18 cellular contexts compared by ENCODE assay signal in the genomic region with DNA sequence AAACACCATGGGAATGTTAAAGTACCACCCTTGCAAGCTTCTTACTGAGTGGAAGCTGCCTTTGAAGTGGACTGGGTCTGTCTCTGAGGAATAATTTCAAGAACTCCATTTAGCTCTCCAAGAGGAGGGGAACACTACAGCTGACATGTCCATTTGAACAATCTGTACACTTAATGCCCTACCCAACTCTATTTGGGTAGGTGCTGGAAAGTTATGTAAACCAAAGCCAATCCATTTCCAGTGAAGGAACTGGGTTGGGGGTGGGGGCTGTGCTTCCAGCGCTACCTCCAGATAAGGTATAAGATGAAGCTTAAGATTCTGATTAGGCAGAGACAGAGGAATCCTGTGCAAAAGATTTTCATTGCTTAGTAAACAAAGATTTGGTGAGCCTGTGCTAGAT.
DNase-seq lines count a peak whose midpoint lies in the region; ATAC-seq and TF ChIP-seq lines count a peak whose summit lies in the region.
"Had no signal": no experiment of that assay in that cellular context is flagged by ENCODE, and none has a peak within 500 bp of the region (broad histone marks: within the 10 kb centered on the region; RNA-seq: fewer than 3 reads in every experiment).

No MANE protein-coding gene starts in this region.

- peaks cover 2 to 46% (median 34%) of the 10 kb centered on the region in 4 donors for H3K4me1 ChIP-seq in liver (ENCODE audit: control insufficient read depth in 4 of 4, insufficient read depth in 4 of 4, low read length in 3 of 4)
- peaks cover 0 to 26% (median 10%) of the 10 kb centered on the region in 4 donors for H3K4me1 ChIP-seq in right lobe of liver
- H3K4me1 ChIP-seq in mesenchymal stem cell (ENCODE audit: control insufficient read depth, insufficient read depth, low read depth, low read length): peaks cover 9% of the 10 kb centered on the region

- H3K79me1 ChIP-seq in mesenchymal stem cell (replicated peaks; ENCODE audit: low read length, poor library complexity, severe bottlenecking): peaks cover 27% of the 10 kb centered on the region

- H4K8ac ChIP-seq in mesenchymal stem cell (ENCODE audit: low read length): peak overlapping the region; percentile 38

- no peak overlapping the region for H3K4me3 Mint-ChIP-seq in stimulated activated effector memory CD8-positive, alpha-beta T cell treated with anti-CD3 and anti-CD28 coated beads, Interleukin-12 subunit alpha, Interleukin-12 subunit beta, amount 100 ng/mL, for 72 hours
- H3K4me3 Mint-ChIP-seq: CD4-positive, alpha-beta memory T cell; T-helper 2 cell treated with Interferon-gamma antibody and Interleukin-4, amounts not matched to agents 5 μg/mL and 100 μg/mL, for 36 hours had no signal

- H3K4me3 ChIP-seq in liver (ENCODE audit: low read depth in 1 of 3, low read length in 3 of 3): peak overlapping the region in 1 of 3 donors; percentile 10
- no peak overlapping the region for H3K4me3 ChIP-seq in right lobe of liver
- H3K4me3 ChIP-seq in mesenchymal stem cell (ENCODE audit: insufficient read depth in 1 of 2, low read depth in 1 of 2, low read length in 2 of 2): no peak overlapping the region
- H3K4me3 ChIP-seq: ovary had no signal

- no peak overlapping the region for H2BK120ac ChIP-seq in mesenchymal stem cell (ENCODE audit: low read depth, low read length)

- 88% methylated on average over 1 of the region's 1 CpG for WGBS in liver
- 86% methylated on average over 1 of the region's 1 CpG for WGBS in right lobe of liver (ENCODE audit: insufficient coverage, low coverage, low lambda C conversion rate, missing lambda C conversion rate)
- 58% methylated on average over 1 of the region's 1 CpG for WGBS in mesenchymal stem cell

- peaks cover 6% of the 10 kb centered on the region for H3K36me3 Mint-ChIP-seq in stimulated activated effector memory CD8-positive, alpha-beta T cell treated with anti-CD3 and anti-CD28 coated beads, Interleukin-12 subunit alpha, Interleukin-12 subunit beta, amount 100 ng/mL, for 72 hours

- H2BK5ac ChIP-seq in mesenchymal stem cell (ENCODE audit: low read depth, low read length, poor library complexity, severe bottlenecking): no peak overlapping the region

- no peak for DNase-seq in right lobe of liver
- no peak for DNase-seq in mesenchymal stem cell
- DNase-seq in stimulated activated effector memory CD8-positive, alpha-beta T cell treated with anti-CD3 and anti-CD28 coated beads, Interleukin-12 subunit alpha, Interleukin-12 subunit beta, amount 100 ng/mL, for 72 hours (ENCODE audit: low spot score in 2 of 2): no peak
- DNase-seq in effector CD4-positive, alpha-beta T cell: no peak
- no peak for DNase-seq in NCI-H2107 treated with DMSO at 0.1 percent for 48 hours (lab: John Stamatoyannopoulos, UW; ENCODE audit: unreplicated experiment)
- DNase-seq in SW 1271 (lab: John Stamatoyannopoulos, UW): no peak
- DNase-seq: ACHN; activated CD4-positive, alpha-beta T cell treated with anti-CD3 and anti-CD28 coated beads for 1 hour; activated CD8-positive, alpha-beta memory T cell treated with anti-CD3 and anti-CD28 coated beads, Interleukin-2, amount 50 U/mL, for 4 hours; activated naive CD4-positive, alpha-beta T cell treated with Interleukin-2 at 50 U/mL for 16 hours; CD4-positive, alpha-beta memory T cell; NCI-H1417 treated with DMSO at 0.1 percent for 48 hours; ovary had no signal

- no peak overlapping the region for H3K9ac ChIP-seq in liver (ENCODE audit: low read depth in 1 of 2, low read length in 2 of 2)
- H3K9ac ChIP-seq in mesenchymal stem cell (ENCODE audit: low read length): no peak overlapping the region
- H3K9ac ChIP-seq: KMS-11 had no signal

- no peak overlapping the region for H2AFZ ChIP-seq in mesenchymal stem cell (ENCODE audit: low read depth, low read length)

- H3K9me3 Mint-ChIP-seq in stimulated activated effector memory CD8-positive, alpha-beta T cell treated with anti-CD3 and anti-CD28 coated beads, Interleukin-12 subunit alpha, Interleukin-12 subunit beta, amount 100 ng/mL, for 72 hours: no peaks in the 10 kb centered on the region
- H3K9me3 Mint-ChIP-seq: CD4-positive, alpha-beta memory T cell; T-helper 2 cell treated with Interferon-gamma antibody and Interleukin-4, amounts not matched to agents 5 μg/mL and 100 μg/mL, for 36 hours had no signal

- H3K23ac ChIP-seq in mesenchymal stem cell (ENCODE audit: low read length in 2 of 2): no peak overlapping the region

- H3K36me3 ChIP-seq in liver (ENCODE audit: control insufficient read depth in 4 of 4, insufficient read depth in 3 of 4, low read depth in 1 of 4, low read length in 3 of 4) (peaks cover 0 to 5% (median 0%) of the 10 kb centered on the region in 4 donors), right lobe of liver (peaks cover 0 to 5% (median under 1%) of the 10 kb centered on the region in 4 donors), mesenchymal stem cell (ENCODE audit: control insufficient read depth in 1 of 2, insufficient read depth in 2 of 2, low read depth in 1 of 2, low read length in 2 of 2) (peaks cover 0 to 15% of the 10 kb centered on the region in 2 experiments)
- H3K36me3 ChIP-seq: ovary had no signal

- no peak for TF ChIP-seq RAD21 in liver (IDR thresholded peaks at IDR 0.05)

- H3K4ac ChIP-seq in mesenchymal stem cell (ENCODE audit: low read depth in 1 of 2, low read length in 2 of 2): no peak overlapping the region

- TF ChIP-seq POLR2A in right lobe of liver (IDR thresholded peaks at IDR 0.05): no peak
- no peak for TF ChIP-seq POLR2A in GM18505 (IDR thresholded peaks at IDR 0.05; ENCODE audit: borderline replicate concordance, extremely low read depth, insufficient read depth, insufficient read length)

- no peak overlapping the region for H2BK12ac ChIP-seq in mesenchymal stem cell (ENCODE audit: low read length in 2 of 2)

- ATAC-seq in right lobe of liver: no peak
- ATAC-seq in stimulated activated effector memory CD8-positive, alpha-beta T cell treated with anti-CD3 and anti-CD28 coated beads, Interleukin-12 subunit alpha, Interleukin-12 subunit beta, amount 100 ng/mL, for 72 hours: no peak
- no peak for ATAC-seq in GM18505 (IDR thresholded peaks at IDR 0.05; ENCODE audit: unreplicated experiment)

- H3K27me3 ChIP-seq in liver (ENCODE audit: control insufficient read depth in 4 of 4, insufficient read depth in 4 of 4, low read length in 3 of 4): no peaks in the 10 kb centered on the region
- no peaks in the 10 kb centered on the region for H3K27me3 ChIP-seq in right lobe of liver
- no peaks in the 10 kb centered on the region for H3K27me3 ChIP-seq in mesenchymal stem cell (ENCODE audit: control insufficient read depth in 1 of 2, insufficient read depth in 1 of 2, low read length in 2 of 2)
- H3K27me3 ChIP-seq: ovary had no signal

- H3K14ac ChIP-seq in mesenchymal stem cell (ENCODE audit: low read length in 2 of 2): no peak overlapping the region

- H3K4me1 Mint-ChIP-seq in stimulated activated effector memory CD8-positive, alpha-beta T cell treated with anti-CD3 and anti-CD28 coated beads, Interleukin-12 subunit alpha, Interleukin-12 subunit beta, amount 100 ng/mL, for 72 hours: no peaks in the 10 kb centered on the region
- H3K4me1 Mint-ChIP-seq: CD4-positive, alpha-beta memory T cell had no signal

- peak overlapping the region; percentile 59 for H2AK5ac ChIP-seq in mesenchymal stem cell (ENCODE audit: low read length, severe bottlenecking)

- no peak overlapping the region for H4K91ac ChIP-seq in mesenchymal stem cell (ENCODE audit: low read length)

- no peak overlapping the region for H2BK15ac ChIP-seq in mesenchymal stem cell (ENCODE audit: low read depth, poor library complexity, severe bottlenecking)

- H3K27ac Mint-ChIP-seq in stimulated activated effector memory CD8-positive, alpha-beta T cell treated with anti-CD3 and anti-CD28 coated beads, Interleukin-12 subunit alpha, Interleukin-12 subunit beta, amount 100 ng/mL, for 72 hours: peak overlapping the region; percentile 8
- H3K27ac Mint-ChIP-seq: T-helper 2 cell treated with Interferon-gamma antibody and Interleukin-4, amounts not matched to agents 5 μg/mL and 100 μg/mL, for 36 hours had no signal

- no peaks in the 10 kb centered on the region for H3K9me3 ChIP-seq in liver (ENCODE audit: control insufficient read depth in 4 of 4, low read length in 3 of 4)
- no peaks in the 10 kb centered on the region for H3K9me3 ChIP-seq in right lobe of liver
- H3K9me3 ChIP-seq in mesenchymal stem cell (ENCODE audit: control insufficient read depth, low read length): no peaks in the 10 kb centered on the region
- H3K9me3 ChIP-seq: ovary had no signal

- intact Hi-C loops in right lobe of liver (cut with DNase I): no loop called here

- H3K18ac ChIP-seq in mesenchymal stem cell (ENCODE audit: low read depth in 1 of 2, low read length in 2 of 2): no peak overlapping the region

- TF ChIP-seq CTCF in liver (IDR thresholded peaks at IDR 0.05; ENCODE audit: low read depth, low read length, missing input control) (no peak), right lobe of liver (IDR thresholded peaks at IDR 0.05) (no peak)

- H3K4me2 ChIP-seq in mesenchymal stem cell (ENCODE audit: low read length, poor library complexity, severe bottlenecking): no peak overlapping the region
- H3K4me2 ChIP-seq: KMS-11 had no signal

- peak overlapping the region; percentile 5 to 44 for H3K27ac ChIP-seq in liver (ENCODE audit: low read depth in 1 of 2, low read length in 2 of 2)
- H3K27ac ChIP-seq in right lobe of liver: no peak overlapping the region
- H3K27ac ChIP-seq in mesenchymal stem cell (ENCODE audit: low read length, poor library complexity, severe bottlenecking): no peak overlapping the region
- H3K27ac ChIP-seq: HL-60, KMS-11 had no signal

TF ChIP-seq in liver, 16 proteins besides CTCF, POLR2A, EP300 and RAD21 (continues in another document):
- TF ChIP-seq ZBTB33 (IDR thresholded peaks at IDR 0.05) (no peak), HNF4G (IDR thresholded peaks at IDR 0.05) (no peak), FOXA1 (IDR thresholded peaks at IDR 0.05) (no peak), NR2F2 (IDR thresholded peaks at IDR 0.05) (no peak), YY1 (IDR thresholded peaks at IDR 0.05) (no peak), JUND (IDR thresholded peaks at IDR 0.05) (no peak)

Comparison
In these comparisons a context has a peak if more than half of its experiments do, and no peak if none do; other contexts are left out.
1. H3K27ac ChIP-seq: peak in liver (2 of 2); none in right lobe of liver (0 of 3) and mesenchymal stem cell (single experiment).